8 cellular contexts compared by ENCODE assay signal in the genomic region with DNA sequence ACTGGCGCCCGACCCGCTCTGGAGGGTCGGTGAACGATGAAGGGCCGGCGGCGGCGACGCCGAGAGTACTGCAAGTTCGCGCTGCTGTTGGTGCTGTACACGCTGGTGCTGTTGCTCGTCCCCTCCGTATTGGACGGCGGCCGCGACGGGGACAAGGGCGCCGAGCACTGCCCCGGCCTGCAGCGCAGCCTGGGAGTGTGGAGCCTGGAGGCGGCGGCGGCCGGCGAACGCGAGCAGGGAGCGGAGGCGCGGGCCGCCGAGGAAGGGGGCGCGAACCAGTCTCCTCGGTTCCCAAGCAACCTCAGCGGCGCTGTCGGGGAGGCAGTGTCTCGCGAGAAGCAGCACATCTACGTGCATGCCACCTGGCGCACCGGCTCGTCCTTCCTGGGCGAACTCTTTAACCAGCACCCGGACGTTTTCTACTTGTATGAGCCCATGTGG. TPM values are rescaled to one million over a fixed set of nuclear protein-coding genes. Genes with fewer than 3 reads are reported as not detected.
A peak's percentile ranks its signal among the peaks of the same experiment; 100 is the strongest.
DNase-seq lines count a peak whose midpoint lies in the region; ATAC-seq, FAIRE-seq and TF ChIP-seq lines count a peak whose summit lies in the region.

No MANE protein-coding gene starts in this region.

- peaks cover 22% of the 10 kb centered on the region for H3K27me3 ChIP-seq in HUES48 (ENCODE audit: control insufficient read depth, insufficient read depth, low read length)
- H3K27me3 ChIP-seq in astrocyte (ENCODE audit: insufficient read depth, low read length): no peaks in the 10 kb centered on the region
- peaks cover 18% of the 10 kb centered on the region; the same call in 1 of the 2 replicates for H3K27me3 ChIP-seq in iPS-20b (ENCODE audit: insufficient read depth, low read length)

- peaks cover 12% of the 10 kb centered on the region for H3K4me1 Mint-ChIP-seq in astrocyte (ENCODE audit: low read depth, unreplicated experiment)

- H3K4me1 ChIP-seq in HUES48 (ENCODE audit: control insufficient read depth, insufficient read depth, low read length) (peaks cover 26% of the 10 kb centered on the region), astrocyte (ENCODE audit: insufficient read depth, low read length) (peaks cover 18% of the 10 kb centered on the region), iPS-20b (ENCODE audit: insufficient read depth, low read length) (no peaks in the 10 kb centered on the region; the same call in 1 of the 2 replicates)

- peak overlapping the region; percentile 68 for H3K27ac ChIP-seq in HUES48 (ENCODE audit: low read depth, low read length)
- no peak overlapping the region for H3K27ac ChIP-seq in astrocyte (ENCODE audit: low read depth, low read length)
- H3K27ac ChIP-seq in iPS-20b (ENCODE audit: low read length): no peak overlapping the region

- no peak overlapping the region for H3K27ac Mint-ChIP-seq in astrocyte (ENCODE audit: unreplicated experiment)

- peaks cover 4% of the 10 kb centered on the region for H3K79me2 ChIP-seq in astrocyte (ENCODE audit: insufficient read depth, low read length)

- DNase-seq in AG20443 (ENCODE audit: low spot score) (peak; percentile 33), SKM-1 (lab: John Stamatoyannopoulos, UW; ENCODE audit: unreplicated experiment) (peak; percentile 1), astrocyte (ENCODE audit: low read depth) (peak; percentile 49), GM12892 (ENCODE audit: insufficient read length) (no peak)
- peak; percentile 30 to 42 for DNase-seq in stimulated activated CD4-positive, alpha-beta T cell treated with anti-CD3 and anti-CD28 coated beads, Interleukin-1b, Interleukin-23, amount 100 ng/mL, for 4 hours (ENCODE audit: low read depth in 2 of 2)

- H3K4me2 ChIP-seq in astrocyte (ENCODE audit: low read length): peak overlapping the region; percentile 92

- H3K4me3 Mint-ChIP-seq in astrocyte (ENCODE audit: unreplicated experiment): peak overlapping the region; percentile 80

- peaks cover 5% of the 10 kb centered on the region; the same call in 1 of the 2 replicates for H3K36me3 ChIP-seq in HUES48 (ENCODE audit: control insufficient read depth, insufficient read depth, low read length)
- H3K36me3 ChIP-seq in astrocyte (ENCODE audit: insufficient read depth, low read length): no peaks in the 10 kb centered on the region
- H3K36me3 ChIP-seq in iPS-20b (ENCODE audit: insufficient read depth, low read depth, low read length): peaks cover 1% of the 10 kb centered on the region; the same call in 1 of the 2 replicates

- no peak for TF ChIP-seq POLR2A in GM12892 (IDR thresholded peaks at IDR 0.05; ENCODE audit: low read depth, low read length)

- no peaks in the 10 kb centered on the region for H3K36me3 Mint-ChIP-seq in astrocyte (ENCODE audit: low read depth, unreplicated experiment)

- H4K20me1 ChIP-seq in astrocyte (ENCODE audit: insufficient read depth, low read length): peaks cover 6% of the 10 kb centered on the region

- ATAC-seq in GM19372 (IDR thresholded peaks at IDR 0.05; ENCODE audit: low read depth, unreplicated experiment): peak; percentile 22

- H3K27me3 Mint-ChIP-seq in astrocyte (ENCODE audit: low read depth, unreplicated experiment): peaks cover 2% of the 10 kb centered on the region

- no peak for TF ChIP-seq CTCF in astrocyte (IDR thresholded peaks at IDR 0.05; ENCODE audit: insufficient read depth, low read depth, low read length)

- H3K9me3 Mint-ChIP-seq in astrocyte (ENCODE audit: unreplicated experiment): no peaks in the 10 kb centered on the region

- peak; percentile 26 for FAIRE-seq in astrocyte (lab: Jason Lieb, UNC)
- no peak for FAIRE-seq in GM12892 (lab: Jason Lieb, UNC)

- H3K9me3 ChIP-seq in HUES48 (ENCODE audit: control insufficient read depth, insufficient read depth, low read length): no peaks in the 10 kb centered on the region
- H3K9me3 ChIP-seq in astrocyte (ENCODE audit: insufficient read depth, low read depth, low read length): no peaks in the 10 kb centered on the region
- H3K9me3 ChIP-seq in iPS-20b (ENCODE audit: insufficient read depth, low read depth, low read length): no peaks in the 10 kb centered on the region

- peak overlapping the region; percentile 74 for H3K4me3 ChIP-seq in HUES48 (ENCODE audit: low read depth, low read length)
- H3K4me3 ChIP-seq in astrocyte (ENCODE audit: insufficient read depth, low read depth, low read length): peak overlapping the region; percentile 62
- H3K4me3 ChIP-seq in iPS-20b (ENCODE audit: low read length): peak overlapping the region; percentile 89

- H2AFZ ChIP-seq in astrocyte (ENCODE audit: low read depth, low read length): peak overlapping the region; percentile 83

- H3K9ac ChIP-seq in HUES48 (ENCODE audit: low read depth, low read length): peak overlapping the region; percentile 7; the same call in 1 of the 2 replicates
- peak overlapping the region; percentile 76 for H3K9ac ChIP-seq in astrocyte (ENCODE audit: low read length)
- peak overlapping the region; percentile 73; the same call in 1 of the 2 replicates for H3K9ac ChIP-seq in iPS-20b (ENCODE audit: low read depth, low read length)

RNA-seq across cellular contexts. Expression of a gene that starts 0.4 kb away (rescaled TPM):
- 13.8 and 15.4 TPM in 2 replicates for total RNA-seq in astrocyte
- 2.3 TPM for polyA plus RNA-seq in GM12892 (2012; ENCODE audit: missing spikeins)

RNA-seq across cellular contexts. Expression of a gene that starts 28.7 kb away (rescaled TPM):
- 4.6 and 5.5 TPM in 2 replicates for total RNA-seq in astrocyte
- polyA plus RNA-seq in GM12892 (2012; ENCODE audit: missing spikeins): 2.9 TPM

Comparison
In these comparisons a context has a peak if more than half of its experiments do, and no peak if none do; other contexts are left out.
1. H3K9ac ChIP-seq: peak in every context shown above with its lines; median percentile 76 in astrocyte; 73 in iPS-20b; 7 in HUES48.